9 cellular contexts compared by ENCODE assay signal in the genomic region with DNA sequence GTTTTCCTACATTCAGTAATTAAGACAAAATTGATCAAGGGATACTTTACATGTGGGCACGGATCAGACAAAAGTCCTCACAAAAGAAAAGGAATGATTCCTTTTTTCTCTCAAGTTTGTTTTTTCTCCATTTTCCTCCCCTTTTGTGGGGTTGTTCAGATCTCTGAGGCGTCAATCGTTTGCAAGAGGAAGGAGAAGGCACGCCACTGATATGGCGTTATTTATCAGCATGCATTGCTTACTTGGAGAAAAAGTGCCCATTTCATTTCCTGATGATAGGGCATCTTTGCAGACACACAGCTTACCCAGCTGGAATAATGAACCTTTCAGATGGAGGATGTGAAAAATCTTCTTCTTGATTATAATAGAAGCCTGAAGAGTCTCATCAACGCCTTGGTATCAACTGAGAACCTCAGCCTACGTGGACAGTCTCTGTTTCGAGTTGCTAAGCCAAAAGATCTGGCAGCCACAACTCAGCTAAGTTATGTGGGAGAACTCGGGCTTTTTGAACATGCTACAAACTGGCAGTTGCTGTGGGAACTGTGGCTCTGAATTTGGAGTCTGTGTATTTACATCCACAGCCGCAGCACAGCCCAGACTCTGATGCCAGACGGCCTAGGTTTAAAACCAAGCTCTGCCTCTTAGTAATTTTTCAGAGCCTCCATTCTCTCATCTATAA. TPM values are rescaled to one million over a fixed set of nuclear protein-coding genes. Genes with fewer than 3 reads are reported as not detected.
A peak's percentile ranks its signal among the peaks of the same experiment; 100 is the strongest.
DNase-seq lines count a peak whose midpoint lies in the region; TF ChIP-seq lines count a peak whose summit lies in the region.
"Had no signal": no experiment of that assay in that cellular context is flagged by ENCODE, and none has a peak within 500 bp of the region (broad histone marks: within the 10 kb centered on the region; RNA-seq: fewer than 3 reads in every experiment).

No MANE protein-coding gene starts in this region.

- H3K36me3 Mint-ChIP-seq in activated CD4-positive, alpha-beta memory T cell treated with anti-CD3 and anti-CD28 coated beads for 36 hours, result peaks cover 34% of the 10 kb centered on the region

- H3K27ac Mint-ChIP-seq in activated CD4-positive, alpha-beta memory T cell treated with anti-CD3 and anti-CD28 coated beads for 36 hours, result peak overlapping the region; percentile 90

- H3K4me3 Mint-ChIP-seq in activated CD4-positive, alpha-beta memory T cell treated with anti-CD3 and anti-CD28 coated beads for 36 hours, result peak overlapping the region; percentile 59

- H3K27me3 ChIP-seq in uterus, result no peaks in the 10 kb centered on the region
- H3K27me3 ChIP-seq: heart right ventricle had no signal

- DNase-seq in activated gamma-delta T cell treated with anti-CD3 and anti-CD28 coated beads, Interleukin-2, amount 50 U/mL, for 16 hours (ENCODE audit: low read depth), result peak; percentile 17
- no peak for DNase-seq in activated gamma-delta T cell (lab: John Stamatoyannopoulos, UW)
- peak; percentile 70 for DNase-seq in activated CD4-positive, alpha-beta memory T cell treated with anti-CD3 and anti-CD28 coated beads for 36 hours
- DNase-seq in fibroblast of pulmonary artery (ENCODE audit: low read depth), result peak; percentile 28
- DNase-seq in uterus, result no peak
- no peak for DNase-seq in NCI-H510A treated with DMSO at 0.1 percent for 48 hours (lab: John Stamatoyannopoulos, UW)
- no peak for DNase-seq in epidermal melanocyte (ENCODE audit: insufficient read length, low spot score)
- DNase-seq in glomerular visceral epithelial cell (ENCODE audit: extremely low spot score), result no peak
- DNase-seq: heart right ventricle had no signal

- H3K9me3 ChIP-seq in uterus, result no peaks in the 10 kb centered on the region

- CTCF ChIA-PET in activated CD4-positive, alpha-beta memory T cell treated with anti-CD3 and anti-CD28 coated beads for 36 hours (lab: Charles Lee), result interaction anchor here (0.7 to 3.9 kb wide), 20 partner anchors 9 to 171 kb away, joined by 3 to 50 read pairs (median 5); partner anchors contain the start of gene RIPOR2

- H3K4me1 ChIP-seq in uterus, result peaks cover 0 to 17% of the 10 kb centered on the region in 2 donors

- peak overlapping the region; percentile 78 to 97 for H3K27ac ChIP-seq in uterus

- TF ChIP-seq CTCF in fibroblast of pulmonary artery (IDR thresholded peaks at IDR 0.05; ENCODE audit: low read length, missing control alignments) (no peak), uterus (IDR thresholded peaks at IDR 0.05) (no peak)

- no peak overlapping the region for H3K4me3 ChIP-seq in fibroblast of pulmonary artery (replicated peaks; ENCODE audit: low read depth, low read length)
- H3K4me3 ChIP-seq in uterus, result no peak overlapping the region
- H3K4me3 ChIP-seq: heart right ventricle had no signal

- intact Hi-C loops in activated CD4-positive, alpha-beta memory T cell treated with anti-CD3 and anti-CD28 coated beads for 36 hours (cut with micrococcal nuclease), result loop anchor here (1.0 to 2.0 kb wide), 4 partner anchors 10 to 43 kb away; no protein-coding TSS in a partner anchor
- intact Hi-C loops in uterus (cut with DNase I; ENCODE audit: low total_unique reads), result no loop called here

- peaks cover 88% of the 10 kb centered on the region for H3K4me1 Mint-ChIP-seq in activated CD4-positive, alpha-beta memory T cell treated with anti-CD3 and anti-CD28 coated beads for 36 hours (ENCODE audit: low read depth)

- H3K9me3 Mint-ChIP-seq in activated CD4-positive, alpha-beta memory T cell treated with anti-CD3 and anti-CD28 coated beads for 36 hours, result peaks cover 18% of the 10 kb centered on the region

- H3K27me3 Mint-ChIP-seq in activated CD4-positive, alpha-beta memory T cell treated with anti-CD3 and anti-CD28 coated beads for 36 hours, result no peaks in the 10 kb centered on the region

- TF ChIP-seq POLR2A in uterus (IDR thresholded peaks at IDR 0.05), result no peak

- H3K36me3 ChIP-seq in uterus, result no peaks in the 10 kb centered on the region
- H3K36me3 ChIP-seq: heart right ventricle had no signal

- POLR2A ChIA-PET in activated CD4-positive, alpha-beta memory T cell treated with anti-CD3 and anti-CD28 coated beads for 36 hours (lab: Charles Lee), result interaction anchor here (0.8 to 3.5 kb wide), 14 partner anchors 11 to 92 kb away, joined by 3 to 41 read pairs (median 5); no protein-coding TSS in a partner anchor

RNA-seq across cellular contexts. Expression of gene RIPOR2, which starts 36.0 kb away (rescaled TPM):
- 10 to 100 TPM; 64.5 to 68.7 TPM for total RNA-seq in activated CD4-positive, alpha-beta memory T cell treated with anti-CD3 and anti-CD28 coated beads for 36 hours
- total RNA-seq in uterus, result 100 to 1,000 TPM in 2 of 4 donors, 10 to 100 TPM in 2; 29.0 to 106 (median 80.4) TPM

Comparison
In these comparisons a context has a peak if more than half of its experiments do, and no peak if none do; other contexts are left out.
1. DNase-seq: peak in activated gamma-delta T cell treated with anti-CD3 and anti-CD28 coated beads, Interleukin-2, amount 50 U/mL, for 16 hours (single experiment), activated CD4-positive, alpha-beta memory T cell treated with anti-CD3 and anti-CD28 coated beads for 36 hours (single experiment) and fibroblast of pulmonary artery (single experiment); none in activated gamma-delta T cell (single experiment), uterus (0 of 2), NCI-H510A treated with DMSO at 0.1 percent for 48 hours (single experiment), epidermal melanocyte (single experiment) and glomerular visceral epithelial cell (single experiment).